In genomic region chr17:58336456-58337094, GRCh38 we compare ENCODE assay signal across 8 cellular contexts. TPM values are rescaled to one million over a fixed set of nuclear protein-coding genes. Genes with fewer than 3 reads are reported as not detected.
DNase-seq lines count a peak whose midpoint lies in the region; TF ChIP-seq lines count a peak whose summit lies in the region.

No MANE protein-coding gene starts in this region.

- DNase-seq in GM06990 (ENCODE audit: extremely low read depth, insufficient read length): peak; percentile 42
- DNase-seq in OCI-M1 (lab: John Stamatoyannopoulos, UW): peak; percentile 75
- peak; percentile 66 for DNase-seq in erythroblast (lab: John Stamatoyannopoulos, UW)
- DNase-seq in prostate gland (ENCODE audit: low spot score): no peak
- no peak for DNase-seq in NCI-H82 treated with DMSO at 0.1 percent for 48 hours (lab: John Stamatoyannopoulos, UW; ENCODE audit: unreplicated experiment)
- DNase-seq in GM20000 (ENCODE audit: low spot score): no peak
- DNase-seq in NCI-H1092 (lab: John Stamatoyannopoulos, UW): no peak
- DNase-seq in hepatocyte (ENCODE audit: low spot score): no peak

- WGBS in prostate gland: 42% methylated on average over 5 of the region's 5 CpGs
- WGBS in hepatocyte (ENCODE audit: low lambda C conversion rate, missing lambda C conversion rate): 65% methylated on average over 5 of the region's 5 CpGs

- H3K9me3 ChIP-seq in prostate gland (no peaks in the 10 kb centered on the region), hepatocyte (ENCODE audit: low read depth) (no peaks in the 10 kb centered on the region)

- H3K4me3 ChIP-seq in GM06990 (replicated peaks; ENCODE audit: low read depth, low read length) (peak overlapping the region; percentile 73), prostate gland (no peak overlapping the region), hepatocyte (no peak overlapping the region)

- H3K4me1 ChIP-seq in prostate gland (replicated peaks): no peaks in the 10 kb centered on the region
- no peaks in the 10 kb centered on the region for H3K4me1 ChIP-seq in hepatocyte (ENCODE audit: insufficient read depth)

- no peak for TF ChIP-seq POLR2A in erythroblast (IDR thresholded peaks at IDR 0.05; ENCODE audit: low read length)
- TF ChIP-seq POLR2A in prostate gland (IDR thresholded peaks at IDR 0.05): no peak

- H3K9me2 ChIP-seq in hepatocyte (replicated peaks; ENCODE audit: insufficient read depth): no peaks in the 10 kb centered on the region

- intact Hi-C loops in prostate gland (cut with DNase I): no loop called here

- H4K20me1 ChIP-seq in hepatocyte (ENCODE audit: insufficient read depth, poor library complexity, severe bottlenecking): no peaks in the 10 kb centered on the region

- no peak overlapping the region for H2AFZ ChIP-seq in hepatocyte

- H3K27me3 ChIP-seq in GM06990 (replicated peaks; ENCODE audit: control insufficient read depth, insufficient read depth, low read length) (no peaks in the 10 kb centered on the region), prostate gland (replicated peaks; ENCODE audit: insufficient read depth) (no peaks in the 10 kb centered on the region), hepatocyte (no peaks in the 10 kb centered on the region)

- H3K4me2 ChIP-seq in hepatocyte: no peak overlapping the region

- H3K79me2 ChIP-seq in hepatocyte: no peaks in the 10 kb centered on the region

- H3K36me3 ChIP-seq in GM06990 (ENCODE audit: control insufficient read depth, insufficient read depth, low read length) (peaks cover 4% of the 10 kb centered on the region), prostate gland (no peaks in the 10 kb centered on the region), hepatocyte (replicated peaks; ENCODE audit: insufficient read depth, low read depth) (no peaks in the 10 kb centered on the region)

- TF ChIP-seq CTCF in GM06990 (IDR thresholded peaks at IDR 0.05; ENCODE audit: insufficient read depth, low read length, poor library complexity, severe bottlenecking) (no peak), prostate gland (IDR thresholded peaks at IDR 0.05) (no peak), GM20000 (IDR thresholded peaks at IDR 0.05; ENCODE audit: extremely low read depth, missing control alignments) (no peak), hepatocyte (IDR thresholded peaks at IDR 0.05; ENCODE audit: poor library complexity) (no peak)

- H3K27ac ChIP-seq in prostate gland (peak overlapping the region; percentile 32 to 71), hepatocyte (no peak overlapping the region)

RNA-seq across cellular contexts. Expression of gene TSPOAP1, which starts 8.0 kb away (rescaled TPM):
- 10 to 100 TPM; 22.7 to 26.5 TPM for total RNA-seq in prostate gland
- total RNA-seq in hepatocyte: 10.0 and 15.4 TPM in 2 replicates
- polyA plus RNA-seq in hepatocyte: 17.8 and 19.0 TPM in 2 replicates

RNA-seq across cellular contexts. Expression of gene SUPT4H1, which starts 15.4 kb away (rescaled TPM):
- 10 to 100 TPM; 44.8 to 70.0 TPM for total RNA-seq in prostate gland
- total RNA-seq in hepatocyte: 54.5 and 62.1 TPM in 2 replicates
- 91.3 and 108 TPM in 2 replicates for polyA plus RNA-seq in hepatocyte

RNA-seq across cellular contexts. Expression of gene MPO, which starts 55.8 kb away (rescaled TPM):
- total RNA-seq in prostate gland (under 1 TPM in 1 of 2 donors, not detected in 1; 0.57 TPM), hepatocyte (0.13 TPM in 1 of 2 replicates, not detected in the other)
- polyA plus RNA-seq in hepatocyte: not detected in 2 replicates

Comparison
In these comparisons a context has a peak if more than half of its experiments do, and no peak if none do; other contexts are left out.
1. DNase-seq: peak in GM06990 (single experiment), OCI-M1 (single experiment) and erythroblast (2 of 2); none in prostate gland (single experiment), NCI-H82 treated with DMSO at 0.1 percent for 48 hours (single experiment), GM20000 (single experiment), NCI-H1092 (single experiment) and hepatocyte (single experiment).